In genomic region chr3:182585532-182586150, GRCh38 we compare ENCODE assay signal across 18 cellular contexts.
DNase-seq lines count a peak whose midpoint lies in the region; FAIRE-seq and TF ChIP-seq lines count a peak whose summit lies in the region.
"Had no signal": no experiment of that assay in that cellular context is flagged by ENCODE, and none has a peak within 500 bp of the region (broad histone marks: within the 10 kb centered on the region; RNA-seq: fewer than 3 reads in every experiment).

No MANE protein-coding gene starts in this region.

- WGBS in hepatocyte (ENCODE audit: low lambda C conversion rate, missing lambda C conversion rate) = 64% methylated on average over 2 of the region's 2 CpGs

- peak; percentile 30 for DNase-seq in DMS53 (lab: John Stamatoyannopoulos, UW)
- DNase-seq in RCC 7860 (ENCODE audit: low spot score) = no peak
- DNase-seq in hepatocyte (ENCODE audit: low spot score) = peak; percentile 16
- no peak for DNase-seq in activated CD4-positive, CD25-positive, alpha-beta regulatory T cell (lab: John Stamatoyannopoulos, UW)
- DNase-seq in left ventricle myocardium inferior = no peak
- DNase-seq in NCI-H774 (lab: John Stamatoyannopoulos, UW) = no peak
- DNase-seq in DMS79 (lab: John Stamatoyannopoulos, UW) = no peak
- DNase-seq: CD4-positive, alpha-beta T cell; HFFc6; KG1; NCI-H1105 treated with DMSO at 0.1 percent for 48 hours; NCI-H1694; NCI-H2081 treated with DMSO at 0.1 percent for 48 hours; NCI-H446 treated with DMSO at 0.1 percent for 48 hours; NCI-H748 treated with DMSO at 0.1 percent for 48 hours had no signal

- H2AFZ ChIP-seq in hepatocyte = no peak overlapping the region

- no peaks in the 10 kb centered on the region for H4K20me1 ChIP-seq in hepatocyte (ENCODE audit: insufficient read depth, poor library complexity, severe bottlenecking)

- no peak overlapping the region for H3K27ac ChIP-seq in hepatocyte
- peak overlapping the region; percentile 54 to 65 for H3K27ac ChIP-seq in mucosa of rectum (ENCODE audit: low read depth in 2 of 2, low read length in 2 of 2)
- no peak overlapping the region for H3K27ac ChIP-seq in left ventricle myocardium inferior (replicated peaks)
- H3K27ac ChIP-seq: A549 had no signal

- peak overlapping the region; percentile 5 to 26 for H3K9ac ChIP-seq in mucosa of rectum (ENCODE audit: low read depth in 1 of 2, low read length in 2 of 2)

- H3K9me3 ChIP-seq in hepatocyte (ENCODE audit: low read depth) = no peaks in the 10 kb centered on the region
- no peaks in the 10 kb centered on the region for H3K9me3 ChIP-seq in mucosa of rectum (ENCODE audit: control insufficient read depth in 2 of 2, low read length in 2 of 2)
- H3K9me3 ChIP-seq in left ventricle myocardium inferior (replicated peaks) = peaks cover 5% of the 10 kb centered on the region
- H3K9me3 ChIP-seq: A549 had no signal

- H3K27me3 ChIP-seq in hepatocyte (no peaks in the 10 kb centered on the region), mucosa of rectum (ENCODE audit: control insufficient read depth in 2 of 2, insufficient read depth in 2 of 2, low read length in 2 of 2) (no peaks in the 10 kb centered on the region), left ventricle myocardium inferior (ENCODE audit: low read depth) (no peaks in the 10 kb centered on the region)

- H3K4me3 ChIP-seq in hepatocyte (no peak overlapping the region), mucosa of rectum (ENCODE audit: low read length in 2 of 2) (peak overlapping the region in 1 of 2 donors; percentile 41), left ventricle myocardium inferior (no peak overlapping the region)
- H3K4me3 ChIP-seq: A549 had no signal

- FAIRE-seq in RCC 7860 (lab: Jason Lieb, UNC) = peak; percentile 78
- FAIRE-seq: A549, H54 had no signal

- intact Hi-C loops in left ventricle myocardium inferior (cut with micrococcal nuclease) = no loop called here

- H3K4me1 ChIP-seq in hepatocyte (ENCODE audit: insufficient read depth) = no peaks in the 10 kb centered on the region
- H3K4me1 ChIP-seq in mucosa of rectum (ENCODE audit: control insufficient read depth in 2 of 2, insufficient read depth in 2 of 2, low read length in 2 of 2) = no peaks in the 10 kb centered on the region
- no peaks in the 10 kb centered on the region for H3K4me1 ChIP-seq in left ventricle myocardium inferior
- H3K4me1 ChIP-seq: A549 had no signal

- H3K36me3 ChIP-seq in hepatocyte (replicated peaks; ENCODE audit: insufficient read depth, low read depth) (no peaks in the 10 kb centered on the region), mucosa of rectum (ENCODE audit: control insufficient read depth in 2 of 2, insufficient read depth in 2 of 2, low read length in 2 of 2) (no peaks in the 10 kb centered on the region), left ventricle myocardium inferior (no peaks in the 10 kb centered on the region)

- TF ChIP-seq CTCF in hepatocyte (IDR thresholded peaks at IDR 0.05; ENCODE audit: poor library complexity) = no peak
- no peak for TF ChIP-seq CTCF in left ventricle myocardium inferior (IDR thresholded peaks at IDR 0.05; ENCODE audit: borderline replicate concordance)

- no peaks in the 10 kb centered on the region for H3K9me2 ChIP-seq in hepatocyte (replicated peaks; ENCODE audit: insufficient read depth)

- H3K4me2 ChIP-seq in hepatocyte = no peak overlapping the region
- H3K4me2 ChIP-seq: A549 had no signal

- H3K79me2 ChIP-seq in hepatocyte = no peaks in the 10 kb centered on the region

Comparison
In these comparisons a context has a peak if more than half of its experiments do, and no peak if none do; other contexts are left out.
1. DNase-seq: peak in DMS53 (single experiment) and hepatocyte (single experiment); none in RCC 7860 (single experiment), activated CD4-positive, CD25-positive, alpha-beta regulatory T cell (0 of 4), left ventricle myocardium inferior (single experiment), NCI-H774 (single experiment) and DMS79 (single experiment).
2. H3K27ac ChIP-seq: peak in mucosa of rectum (2 of 2); none in hepatocyte (single experiment) and left ventricle myocardium inferior (single experiment).